ENCODE assay signal across 20 cellular contexts in genomic region chr1:56908619-56909340, GRCh38. TPM values are rescaled to one million over a fixed set of nuclear protein-coding genes. Genes with fewer than 3 reads are reported as not detected.
DNase-seq lines count a peak whose midpoint lies in the region; FAIRE-seq and TF ChIP-seq lines count a peak whose summit lies in the region.
"Had no signal": no experiment of that assay in that cellular context is flagged by ENCODE, and none has a peak within 500 bp of the region (broad histone marks: within the 10 kb centered on the region; RNA-seq: fewer than 3 reads in every experiment).

No MANE protein-coding gene starts in this region.

- FAIRE-seq in GM12891 (lab: Jason Lieb, UNC) = no peak
- FAIRE-seq: keratinocyte had no signal

- no peak for TF ChIP-seq CTCF in fibroblast of pulmonary artery (IDR thresholded peaks at IDR 0.05; ENCODE audit: low read length, missing control alignments)

- peak; percentile 34 for DNase-seq in GM04504 (ENCODE audit: low read depth)
- peak; percentile 89 for DNase-seq in NOMO-1 treated with DMSO at 0.1 percent for 48 hours (lab: John Stamatoyannopoulos, UW; ENCODE audit: unreplicated experiment)
- DNase-seq in fibroblast of pulmonary artery (ENCODE audit: low read depth) = peak; percentile 45
- DNase-seq in stromal cell of bone marrow (ENCODE audit: low read depth) = peak; percentile 7
- DNase-seq in GM12891 (ENCODE audit: insufficient read length, low spot score) = no peak
- DNase-seq in iPS-NIHi11 (ENCODE audit: low spot score) = no peak
- DNase-seq in NCI-H2029 (lab: John Stamatoyannopoulos, UW) = no peak
- DNase-seq: activated CD4-positive, alpha-beta T cell treated with anti-CD3 and anti-CD28 coated beads, Interleukin-2, amount 10 ng/mL, durations not matched to agents 7 days and 5 days; activated naive CD4-positive, alpha-beta T cell treated with anti-CD3 and anti-CD28 coated beads for 36 hours; activated T-cell treated with anti-CD3 and anti-CD28 coated beads for 4 hours; CD4-positive, alpha-beta T cell; H9; midbrain; NCI-H1417 treated with DMSO at 0.1 percent for 48 hours; PC-3; right cardiac atrium had no signal

- TF ChIP-seq POLR2A in GM12891 (IDR thresholded peaks at IDR 0.05; ENCODE audit: low read depth, low read length) = no peak

- H3K4me3 ChIP-seq in fibroblast of pulmonary artery (replicated peaks; ENCODE audit: low read depth, low read length) = no peak overlapping the region
- H3K4me3 ChIP-seq: cardiac muscle cell, thoracic aorta had no signal

TF ChIP-seq in GM12891, 5 proteins besides CTCF, POLR2A, EP300 and RAD21:
- no peak for TF ChIP-seq PAX5 (IDR thresholded peaks at IDR 0.05; ENCODE audit: insufficient read depth, low read length, severe bottlenecking)
- no peak for TF ChIP-seq TAF1 (IDR thresholded peaks at IDR 0.05; ENCODE audit: low read depth, low read length)
- TF ChIP-seq POU2F2 (IDR thresholded peaks at IDR 0.05; ENCODE audit: low read depth, low read length) = no peak
- no peak for TF ChIP-seq POLR2AphosphoS5 (IDR thresholded peaks at IDR 0.05; ENCODE audit: low read depth, low read length)
- TF ChIP-seq SPI1 (IDR thresholded peaks at IDR 0.05; ENCODE audit: low read depth, low read length) = no peak

RNA-seq across cellular contexts. Expression of gene C8A, which starts 54.2 kb away (rescaled TPM):
- polyA plus RNA-seq in GM12891 (2012; ENCODE audit: low read depth, missing spikeins) = not detected
- polyA plus RNA-seq: cardiac muscle cell, IgD-negative memory B cell, keratinocyte, right cardiac atrium had no signal

RNA-seq across cellular contexts. Expression of gene C8B, which starts 57.0 kb away (rescaled TPM):
- polyA plus RNA-seq in GM12891 (2012; ENCODE audit: low read depth, missing spikeins) = not detected
- polyA plus RNA-seq: cardiac muscle cell, IgD-negative memory B cell, right cardiac atrium had no signal

Comparison
In these comparisons a context has a peak if more than half of its experiments do, and no peak if none do; other contexts are left out.
1. DNase-seq: peak in GM04504 (single experiment), NOMO-1 treated with DMSO at 0.1 percent for 48 hours (single experiment), fibroblast of pulmonary artery (single experiment) and stromal cell of bone marrow (single experiment); none in GM12891 (single experiment), iPS-NIHi11 (single experiment) and NCI-H2029 (single experiment).